17 cellular contexts compared by ENCODE assay signal in genomic region chr2:169136885-169137534, GRCh38.
A peak's percentile ranks its signal among the peaks of the same experiment; 100 is the strongest.
DNase-seq lines count a peak whose midpoint lies in the region; ATAC-seq and TF ChIP-seq lines count a peak whose summit lies in the region.
"Had no signal": no experiment of that assay in that cellular context is flagged by ENCODE, and none has a peak within 500 bp of the region (broad histone marks: within the 10 kb centered on the region; RNA-seq: fewer than 3 reads in every experiment).

No MANE protein-coding gene starts in this region.

- H3K27ac ChIP-seq in GM23338 (ENCODE audit: low read depth) = no peak overlapping the region
- peak overlapping the region; percentile 63; the same call in 1 of the 2 replicates for H3K27ac ChIP-seq in HUES6 (ENCODE audit: low read depth, low read length)
- no peak overlapping the region for H3K27ac ChIP-seq in endodermal cell (ENCODE audit: low read depth, low read length)
- no peak overlapping the region for H3K27ac ChIP-seq in left ventricle myocardium inferior (replicated peaks)
- H3K27ac ChIP-seq in OCI-LY7 (ENCODE audit: low read depth, low read length, poor library complexity, severe bottlenecking) = no peak overlapping the region
- H3K27ac ChIP-seq in adrenal gland = no peak overlapping the region
- H3K27ac ChIP-seq: SJSA1 had no signal

- H3K4me3 Mint-ChIP-seq in GM23338 (no peak overlapping the region), endodermal cell (no peak overlapping the region)
- H3K4me3 Mint-ChIP-seq: H9 had no signal

- no peaks in the 10 kb centered on the region for H3K79me2 ChIP-seq in GM23338 (replicated peaks; ENCODE audit: insufficient read depth)
- no peaks in the 10 kb centered on the region for H3K79me2 ChIP-seq in OCI-LY7 (ENCODE audit: insufficient read depth, low read depth, low read length)

- intact Hi-C loops in left ventricle myocardium inferior (cut with micrococcal nuclease) (no loop called here), OCI-LY7 (cut with micrococcal nuclease; ENCODE audit: unreplicated experiment) (no loop called here), adrenal gland (cut with DNase I) (no loop called here)

- POLR2A ChIA-PET in OCI-LY7 (lab: Charles Lee) = no interaction called here

- H3K4me2 ChIP-seq in GM23338 (no peak overlapping the region), OCI-LY7 (ENCODE audit: low read length) (no peak overlapping the region)

- TF ChIP-seq CTCF in GM23338 (conservative IDR thresholded peaks at IDR 0.05; ENCODE audit: low read depth in 2 of 2) (no peak), endodermal cell (conservative IDR thresholded peaks at IDR 0.05) (no peak), left ventricle myocardium inferior (IDR thresholded peaks at IDR 0.05; ENCODE audit: borderline replicate concordance) (no peak), OCI-LY7 (conservative IDR thresholded peaks at IDR 0.05; ENCODE audit: low read length) (no peak), adrenal gland (IDR thresholded peaks at IDR 0.05) (no peak)

- peak overlapping the region; percentile 51 for H3K9ac ChIP-seq in HUES6 (ENCODE audit: low read length)
- no peak overlapping the region for H3K9ac ChIP-seq in endodermal cell (ENCODE audit: extremely low read depth, low read length, poor library complexity, severe bottlenecking)

- CTCF ChIA-PET in OCI-LY7 (lab: Charles Lee; ENCODE audit: unreplicated experiment) = no interaction called here

- H2AFZ ChIP-seq in GM23338 = peak overlapping the region; percentile 86; the same call in 1 of the 2 replicates
- H2AFZ ChIP-seq in OCI-LY7 (ENCODE audit: low read length) = no peak overlapping the region

- WGBS in endodermal cell (ENCODE audit: insufficient coverage in 1 of 2, insufficient read length in 1 of 2), 2 experiments = 50 to 85% methylated on average over 1 to 3 of the region's 3 CpGs
- 78 to 92% (median 82%) methylated on average over 1 to 3 of the region's 3 CpGs for WGBS in adrenal gland, 4 donors

- H3K27me3 ChIP-seq in GM23338 (ENCODE audit: insufficient read depth) = no peaks in the 10 kb centered on the region
- H3K27me3 ChIP-seq in HUES6 (ENCODE audit: control insufficient read depth, insufficient read depth, low read length) = no peaks in the 10 kb centered on the region
- H3K27me3 ChIP-seq in endodermal cell (ENCODE audit: control insufficient read depth, insufficient read depth, low read length, poor library complexity, severe bottlenecking) = no peaks in the 10 kb centered on the region
- no peaks in the 10 kb centered on the region for H3K27me3 ChIP-seq in left ventricle myocardium inferior (ENCODE audit: low read depth)
- H3K27me3 ChIP-seq in adrenal gland = no peaks in the 10 kb centered on the region

- H3K9me3 Mint-ChIP-seq in GM23338 (no peaks in the 10 kb centered on the region), endodermal cell (no peaks in the 10 kb centered on the region)
- H3K9me3 Mint-ChIP-seq: H9 had no signal

- DNase-seq in GM23338 (ENCODE audit: low spot score) = peak; percentile 4
- peak; percentile 81 for DNase-seq in endodermal cell
- peak; percentile 56 for DNase-seq in left ventricle myocardium inferior
- DNase-seq in AML-193 (lab: John Stamatoyannopoulos, UW) = no peak
- DNase-seq in OCI-LY7 (ENCODE audit: low spot score) = no peak
- no peak for DNase-seq in GF-D8 (lab: John Stamatoyannopoulos, UW)
- no peak for DNase-seq in adrenal gland
- DNase-seq: ACHN, COR-L47, EL, H9, KG1, NCI-H1092, NCI-H226, NCI-H524 treated with DMSO at 0.1 percent for 48 hours had no signal

- H3K27me3 Mint-ChIP-seq in GM23338 (ENCODE audit: insufficient read depth, low read depth, poor library complexity) (peaks cover 5% of the 10 kb centered on the region), endodermal cell (ENCODE audit: insufficient read depth) (no peaks in the 10 kb centered on the region)

- TF ChIP-seq POLR2A in adrenal gland (IDR thresholded peaks at IDR 0.05) = no peak

- H3K4me1 ChIP-seq in GM23338 (ENCODE audit: insufficient read depth) = peaks cover 37% of the 10 kb centered on the region
- peaks cover 39% of the 10 kb centered on the region for H3K4me1 ChIP-seq in HUES6 (ENCODE audit: control insufficient read depth, insufficient read depth, low read length)
- peaks cover 5% of the 10 kb centered on the region for H3K4me1 ChIP-seq in endodermal cell (ENCODE audit: control insufficient read depth, insufficient read depth, low read length)
- peaks cover 19% of the 10 kb centered on the region for H3K4me1 ChIP-seq in left ventricle myocardium inferior
- H3K4me1 ChIP-seq in OCI-LY7 (ENCODE audit: insufficient read depth, low read length, poor library complexity, severe bottlenecking) = peaks cover 13% of the 10 kb centered on the region
- no peaks in the 10 kb centered on the region for H3K4me1 ChIP-seq in adrenal gland (replicated peaks in 1 of 2)
- H3K4me1 ChIP-seq: SJSA1 had no signal

- H3K36me3 ChIP-seq in GM23338 (ENCODE audit: insufficient read depth) = no peaks in the 10 kb centered on the region
- no peaks in the 10 kb centered on the region for H3K36me3 ChIP-seq in HUES6 (ENCODE audit: control insufficient read depth, insufficient read depth, low read length)
- no peaks in the 10 kb centered on the region for H3K36me3 ChIP-seq in endodermal cell (ENCODE audit: control insufficient read depth, insufficient read depth, low read length)
- H3K36me3 ChIP-seq in left ventricle myocardium inferior = no peaks in the 10 kb centered on the region
- H3K36me3 ChIP-seq in OCI-LY7 (ENCODE audit: insufficient read depth, low read length) = no peaks in the 10 kb centered on the region
- H3K36me3 ChIP-seq in adrenal gland (replicated peaks in 1 of 2) = no peaks in the 10 kb centered on the region
- H3K36me3 ChIP-seq: SJSA1 had no signal

- no peak overlapping the region for H3K27ac Mint-ChIP-seq in GM23338
- peak overlapping the region; percentile 67 for H3K27ac Mint-ChIP-seq in endodermal cell
- H3K27ac Mint-ChIP-seq: H9 had no signal

- H3K9me3 ChIP-seq in HUES6 (ENCODE audit: control insufficient read depth, insufficient read depth, low read depth, low read length) (no peaks in the 10 kb centered on the region), endodermal cell (ENCODE audit: control insufficient read depth, low read length) (no peaks in the 10 kb centered on the region), left ventricle myocardium inferior (replicated peaks) (no peaks in the 10 kb centered on the region), OCI-LY7 (ENCODE audit: low read length) (no peaks in the 10 kb centered on the region), adrenal gland (replicated peaks in 1 of 3) (no peaks in the 10 kb centered on the region)
- H3K9me3 ChIP-seq: SJSA1 had no signal

- no TSS peak for BruUV-seq in OCI-LY7 (replicated peaks; lab: Mats Ljungman, UMichigan)

- H3K36me3 Mint-ChIP-seq in GM23338 (ENCODE audit: low read depth) (no peaks in the 10 kb centered on the region), endodermal cell (ENCODE audit: low read depth) (no peaks in the 10 kb centered on the region)

- H3K4me1 Mint-ChIP-seq in GM23338 (peaks cover 40% of the 10 kb centered on the region), endodermal cell (peaks cover 39% of the 10 kb centered on the region)

- H4K20me1 ChIP-seq in GM23338 (replicated peaks; ENCODE audit: insufficient read depth) = no peaks in the 10 kb centered on the region
- no peaks in the 10 kb centered on the region for H4K20me1 ChIP-seq in OCI-LY7 (ENCODE audit: insufficient read depth, low read length)

- no peak for ATAC-seq in GM23338

- H3K9me2 ChIP-seq in GM23338 (ENCODE audit: insufficient read depth) = no peaks in the 10 kb centered on the region
- no peaks in the 10 kb centered on the region for H3K9me2 ChIP-seq in OCI-LY7 (ENCODE audit: insufficient read depth, low read length)

- H3F3A ChIP-seq in GM23338 (replicated peaks; ENCODE audit: low read depth) = no peaks in the 10 kb centered on the region

- H3K4me3 ChIP-seq in GM23338 = no peak overlapping the region
- H3K4me3 ChIP-seq in HUES6 (ENCODE audit: low read depth, low read length) = no peak overlapping the region
- H3K4me3 ChIP-seq in endodermal cell (ENCODE audit: low read length) = no peak overlapping the region
- H3K4me3 ChIP-seq in left ventricle myocardium inferior = no peak overlapping the region
- no peak overlapping the region for H3K4me3 ChIP-seq in OCI-LY7 (ENCODE audit: low read depth, low read length, poor library complexity, severe bottlenecking)
- H3K4me3 ChIP-seq in adrenal gland = no peak overlapping the region
- H3K4me3 ChIP-seq: SJSA1 had no signal

Comparison
In these comparisons a context has a peak if more than half of its experiments do, and no peak if none do; other contexts are left out.
1. DNase-seq: peak in GM23338 (single experiment), endodermal cell (single experiment) and left ventricle myocardium inferior (single experiment); none in AML-193 (0 of 2), OCI-LY7 (single experiment), GF-D8 (single experiment) and adrenal gland (0 of 7).